In genomic region chr10:43689955-43690771, GRCh38 we compare ENCODE assay signal across 8 cellular contexts. TPM values are rescaled to one million over a fixed set of nuclear protein-coding genes. Genes with fewer than 3 reads are reported as not detected.
DNase-seq lines count a peak whose midpoint lies in the region; ATAC-seq, FAIRE-seq and TF ChIP-seq lines count a peak whose summit lies in the region.

No MANE protein-coding gene starts in this region.

- POLR2A ChIA-PET in A549 (lab: Yijun Ruan, JAX): interaction anchor here (0.6 to 1.0 kb wide), 3 partner anchors 423 to 697 kb away, joined by 3 to 4 read pairs (median 4); partner anchors contain the start of gene RASGEF1A

- H3K4me1 ChIP-seq in A549 (no peaks in the 10 kb centered on the region), ectodermal cell (ENCODE audit: control insufficient read depth, insufficient read depth, low read length) (no peaks in the 10 kb centered on the region)

- FAIRE-seq in A549 (lab: Jason Lieb, UNC): no peak
- FAIRE-seq in GM18507 (lab: Jason Lieb, UNC): peak; percentile 59

- ATAC-seq in A549 (peak; percentile 91 to 99), HG03025 (IDR thresholded peaks at IDR 0.05; ENCODE audit: low FRiP score, unreplicated experiment) (peak; percentile 98)

- peak; percentile 76 to 82 for DNase-seq in A549 (ENCODE audit: low read depth in 1 of 2, low spot score in 1 of 2)
- peak; percentile 72 for DNase-seq in GM18507 (ENCODE audit: extremely low spot score, insufficient read length, low read depth)
- DNase-seq in NCI-H345 treated with DMSO at 0.1 percent for 48 hours (lab: John Stamatoyannopoulos, UW; ENCODE audit: unreplicated experiment): peak; percentile 33
- peak; percentile 33 to 79 for DNase-seq in activated CD8-positive, alpha-beta memory T cell treated with anti-CD3 and anti-CD28 coated beads for 1 hour (ENCODE audit: extremely low read depth in 1 of 2, low read depth in 1 of 2)
- peak; percentile 83 to 88 for DNase-seq in lung microvascular endothelial cell (ENCODE audit: low read depth in 2 of 2)
- peak; percentile 45 to 84 (median 66) for DNase-seq in stimulated activated CD4-positive, alpha-beta T cell treated with anti-CD3 and anti-CD28 coated beads, TNF-alpha, amount 100 ng/mL, for 1 hour (ENCODE audit: low read depth in 3 of 3, low spot score in 1 of 3)

- no peaks in the 10 kb centered on the region for H3K36me3 ChIP-seq in ectodermal cell (ENCODE audit: control insufficient read depth, insufficient read depth, low read length)

- CTCF ChIA-PET in A549 (lab: Yijun Ruan, JAX): interaction anchor here (0.6 to 3.5 kb wide), 51 partner anchors 9 to 1191 kb away, joined by 3 to 24 read pairs (median 3); no protein-coding TSS in a partner anchor

- no peak for TF ChIP-seq EP300 in A549 (IDR thresholded peaks at IDR 0.05)

- 9% methylated on average over 33 of the region's 65 CpGs for WGBS in A549 (ENCODE audit: missing lambda C conversion rate)
- 3% methylated on average over 65 of the region's 65 CpGs for WGBS in ectodermal cell, 2 experiments

- H3K27ac ChIP-seq in A549: peak overlapping the region; percentile 68 to 83
- no peak overlapping the region for H3K27ac ChIP-seq in ectodermal cell (ENCODE audit: insufficient read depth, low read depth, low read length, poor library complexity, severe bottlenecking)

- peak overlapping the region; percentile 91 for H3K4me2 ChIP-seq in A549

- TF ChIP-seq RAD21 in A549 (conservative IDR thresholded peaks at IDR 0.05 in 1 of 2, IDR thresholded peaks at IDR 0.05 in 1 of 2): peak; percentile 55 to 76

- no peak for TF ChIP-seq POLR2A in A549 (IDR thresholded peaks at IDR 0.05; ENCODE audit: low read length)

- H3K9me3 ChIP-seq in A549 (no peaks in the 10 kb centered on the region), ectodermal cell (ENCODE audit: control insufficient read depth, low read length) (no peaks in the 10 kb centered on the region)

- peak overlapping the region; percentile 54 for H3K4me3 ChIP-seq in A549
- H3K4me3 ChIP-seq in ectodermal cell (ENCODE audit: insufficient read depth, low read depth, low read length): peak overlapping the region; percentile 46

- TF ChIP-seq CTCF in A549 (IDR thresholded peaks at IDR 0.05): peak; percentile 85

- peaks cover 46% of the 10 kb centered on the region for H3K27me3 ChIP-seq in ectodermal cell (ENCODE audit: control insufficient read depth, insufficient read depth, low read length, poor library complexity, severe bottlenecking)

TF ChIP-seq in A549, 52 proteins besides CTCF, POLR2A, EP300 and RAD21:
- TF ChIP-seq HDAC2 (IDR thresholded peaks at IDR 0.05) (peak; percentile 80; the same call in 1 of the 2 replicates), PBX3 (IDR thresholded peaks at IDR 0.05) (no peak), FOSL2 (IDR thresholded peaks at IDR 0.05) (no peak), FOSL2 (CRISPR knock-in tag; IDR thresholded peaks at IDR 0.05) (no peak), MAX (IDR thresholded peaks at IDR 0.05) (peak; percentile 66), RCOR1 (IDR thresholded peaks at IDR 0.05; ENCODE audit: low read depth, low read length) (no peak), RNF2 (IDR thresholded peaks at IDR 0.05; ENCODE audit: borderline replicate concordance, low read depth) (0 out of 2 replicates have a peak, but pooled peaks have one; percentile 36), TP53 (CRISPR knock-in tag; IDR thresholded peaks at IDR 0.05) (no peak), SMC3 (IDR thresholded peaks at IDR 0.05) (peak; percentile 84), FOSB (CRISPR knock-in tag; IDR thresholded peaks at IDR 0.05) (no peak), E2F6 (IDR thresholded peaks at IDR 0.05; ENCODE audit: borderline replicate concordance, low read depth) (0 out of 2 replicates have a peak, but pooled peaks have one; percentile 54)

RNA-seq across cellular contexts. Expression of gene ZNF32, which starts 41.5 kb away (rescaled TPM):
- polyA plus RNA-seq in A549 (2011; rRNA removed) (38.2 and 49.9 TPM in 2 replicates), A549 (2017; fragmentation: RNase III; extraction: RNeasy Plus Mini Kit Qiagen cat#74134 plus additional on column Dnase treatment) (18.5 to 25.3 TPM (median 21.4 TPM) in 3 replicates)
- polyA plus RNA-seq in A549 (2012; cell fraction: cytosol; rRNA removed): 15.7 and 16.2 TPM in 2 replicates
- 4.8 and 7.0 TPM in 2 replicates for polyA plus RNA-seq in A549 (2012; cell fraction: nucleus; rRNA removed)
- polyA minus RNA-seq in A549 (2011; rRNA and poly(A)+ RNA removed): 10.0 and 12.5 TPM in 2 replicates
- polyA plus RNA-seq in ectodermal cell (2013, experiment 1 of 4): 51.0 TPM
- 39.4 TPM for polyA plus RNA-seq in ectodermal cell (2013, experiment 2 of 4)
- polyA plus RNA-seq in ectodermal cell (2013, experiment 3 of 4): 48.7 TPM
- polyA plus RNA-seq in ectodermal cell (2013, experiment 4 of 4): 48.1 TPM
- total RNA-seq in lung microvascular endothelial cell: 19.2 and 32.5 TPM in 2 replicates

Comparison
In these comparisons a context has a peak if more than half of its experiments do, and no peak if none do; other contexts are left out.
1. DNase-seq: peak in every context shown above with its lines; median percentile 86 in lung microvascular endothelial cell; 79 in A549; 72 in GM18507; 66 in stimulated activated CD4-positive, alpha-beta T cell treated with anti-CD3 and anti-CD28 coated beads, TNF-alpha, amount 100 ng/mL, for 1 hour; 56 in activated CD8-positive, alpha-beta memory T cell treated with anti-CD3 and anti-CD28 coated beads for 1 hour; 33 in NCI-H345 treated with DMSO at 0.1 percent for 48 hours.